Comparison of ENCODE assay signal across 8 cellular contexts in the genomic region with DNA sequence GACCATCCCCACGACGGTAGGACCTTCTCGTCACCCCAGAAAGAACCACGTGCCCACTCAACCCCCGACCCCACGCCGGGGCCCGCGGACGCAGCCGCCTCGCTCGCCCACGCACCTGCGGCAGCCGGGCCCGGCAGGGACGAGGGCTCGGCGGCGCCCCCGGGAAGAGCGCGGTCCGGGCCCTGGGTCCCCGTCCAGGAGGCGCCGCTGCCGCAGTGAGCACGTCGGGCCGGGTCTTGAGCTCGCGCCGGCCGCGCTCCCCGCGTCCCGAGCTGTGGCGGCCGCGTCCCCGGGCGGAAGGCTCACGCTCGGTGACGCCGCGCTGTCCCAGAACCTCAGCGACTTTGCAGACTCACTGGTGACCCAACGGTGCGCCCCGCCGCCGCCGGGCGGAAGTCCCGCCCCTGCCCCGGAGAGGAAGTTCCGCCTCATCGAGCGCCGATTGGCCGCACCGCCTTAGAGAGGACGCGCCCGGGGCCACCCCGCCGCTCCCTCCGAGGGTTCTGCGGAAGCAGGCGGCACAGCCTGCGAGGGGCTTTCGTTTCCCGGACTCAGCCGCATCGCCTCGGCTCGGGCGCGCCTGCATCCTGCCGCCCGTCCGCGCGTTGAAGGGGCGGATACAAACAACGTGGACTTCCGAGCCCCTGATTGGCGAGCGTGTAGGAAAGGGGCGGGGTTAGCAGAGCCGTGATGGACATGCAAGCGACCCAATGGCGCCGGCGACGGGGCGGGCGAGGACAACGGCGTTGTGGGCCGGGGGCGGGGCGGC. TPM values are rescaled to one million over a fixed set of nuclear protein-coding genes. Genes with fewer than 3 reads are reported as not detected.
DNase-seq lines count a peak whose midpoint lies in the region; ATAC-seq and TF ChIP-seq lines count a peak whose summit lies in the region.

No MANE protein-coding gene starts in this region.

- intact Hi-C loops in Caco-2 (cut with micrococcal nuclease; ENCODE audit: unreplicated experiment): loop anchor here (2.0 to 5.0 kb wide), 2 partner anchors 48 to 62 kb away; partner anchors contain the start of genes CAPN15 and METTL26

- DNase-seq in Caco-2 (peak; percentile 95 to 96), HUDEP-2 (lab: John Stamatoyannopoulos, UW; ENCODE audit: unreplicated experiment in 76 of 76) (peak in 75 of 76 experiments; percentile 60 to 100 (median 94)), NOMO-1 treated with DMSO at 0.1 percent for 48 hours (lab: John Stamatoyannopoulos, UW; ENCODE audit: unreplicated experiment) (peak; percentile 90)
- peak; percentile 93 for DNase-seq in activated CD8-positive, alpha-beta memory T cell treated with anti-CD3 and anti-CD28 coated beads, Interleukin-2, amount 50 U/mL, for 1 hour (ENCODE audit: extremely low read depth)
- DNase-seq in stimulated activated CD8-positive, alpha-beta memory T cell treated with anti-CD3 and anti-CD28 coated beads, Interleukin-15, amount 100 ng/mL, for 1 hour (ENCODE audit: low read depth): peak; percentile 98

- H3K9me3 Mint-ChIP-seq in Caco-2 (ENCODE audit: unreplicated experiment): no peaks in the 10 kb centered on the region

- peaks cover 44% of the 10 kb centered on the region for H3K36me3 Mint-ChIP-seq in Caco-2 (ENCODE audit: insufficient read depth, unreplicated experiment)

- H3K4me3 ChIP-seq in Caco-2 (ENCODE audit: low read depth, low read length) (peak overlapping the region; percentile 77), endocrine pancreas (ENCODE audit: control insufficient read depth, insufficient read depth, low read length) (no peak overlapping the region), mesodermal cell (ENCODE audit: extremely low read depth, insufficient read depth, low read length, poor library complexity, severe bottlenecking) (peak overlapping the region; percentile 59)

- H3K36me3 ChIP-seq in Caco-2 (ENCODE audit: control insufficient read depth, insufficient read depth, low read length) (no peaks in the 10 kb centered on the region; the same call in 1 of the 2 replicates), endocrine pancreas (ENCODE audit: control insufficient read depth, insufficient read depth, low read length) (no peaks in the 10 kb centered on the region), mesodermal cell (ENCODE audit: control insufficient read depth, insufficient read depth, low read length) (peaks cover 5% of the 10 kb centered on the region)

- H3K4me1 ChIP-seq in Caco-2: peaks cover 28% of the 10 kb centered on the region
- no peaks in the 10 kb centered on the region for H3K4me1 ChIP-seq in endocrine pancreas (ENCODE audit: control insufficient read depth, insufficient read depth, low read length)
- peaks cover 11% of the 10 kb centered on the region for H3K4me1 ChIP-seq in mesodermal cell (ENCODE audit: control insufficient read depth, insufficient read depth, low read length, poor library complexity, severe bottlenecking)

- no TSS peak for BruUV-seq in Caco-2 (replicated peaks; lab: Mats Ljungman, UMichigan)

- TF ChIP-seq CTCF in Caco-2 (IDR thresholded peaks at IDR 0.05; ENCODE audit: insufficient read depth in 1 of 2, low read depth in 1 of 2, low read length in 1 of 2, severe bottlenecking in 1 of 2, unreplicated experiment in 1 of 2): no peak

- peak overlapping the region; percentile 94 for H3K9ac ChIP-seq in endocrine pancreas (ENCODE audit: control insufficient read depth, insufficient read depth, low read length)

- H3K4me3 Mint-ChIP-seq in Caco-2 (ENCODE audit: unreplicated experiment): peak overlapping the region; percentile 75

- H3K27me3 Mint-ChIP-seq in Caco-2 (ENCODE audit: insufficient read depth, unreplicated experiment): no peaks in the 10 kb centered on the region

- H3K27ac Mint-ChIP-seq in Caco-2 (ENCODE audit: unreplicated experiment): peak overlapping the region; percentile 95

- POLR2A ChIA-PET in Caco-2 (lab: Charles Lee): no interaction called here

- peaks cover 25% of the 10 kb centered on the region for H3K4me1 Mint-ChIP-seq in Caco-2 (ENCODE audit: low read depth, unreplicated experiment)

- peak; percentile 68 for ATAC-seq in GM21381 (IDR thresholded peaks at IDR 0.05; ENCODE audit: unreplicated experiment)

- CTCF ChIA-PET in Caco-2 (lab: Charles Lee): no interaction called here

- WGBS in mesodermal cell (ENCODE audit: insufficient coverage in 2 of 2), 2 experiments: 1% methylated on average over 104 to 106 of the region's 107 CpGs

- H3K9me3 ChIP-seq in Caco-2 (no peaks in the 10 kb centered on the region), endocrine pancreas (ENCODE audit: control insufficient read depth, low read length) (no peaks in the 10 kb centered on the region), mesodermal cell (ENCODE audit: control insufficient read depth, low read length) (no peaks in the 10 kb centered on the region)

- H3K27ac ChIP-seq in mesodermal cell (ENCODE audit: low read depth, low read length, severe bottlenecking): peak overlapping the region; percentile 96

- no peaks in the 10 kb centered on the region for H3K27me3 ChIP-seq in Caco-2 (replicated peaks; ENCODE audit: control insufficient read depth, insufficient read depth, low read length)
- H3K27me3 ChIP-seq in endocrine pancreas (ENCODE audit: control insufficient read depth, insufficient read depth, low read length): no peaks in the 10 kb centered on the region

RNA-seq across cellular contexts. Expression of gene RAB40C, which starts 0.8 kb away (rescaled TPM):
- total RNA-seq in Caco-2 (2022): 18.7 and 19.1 TPM in 2 replicates
- polyA plus RNA-seq in mesodermal cell (2013, experiment 1 of 2): 24.2 TPM
- polyA plus RNA-seq in mesodermal cell (2013, experiment 2 of 2): 23.0 TPM

RNA-seq across cellular contexts. Expression of gene PIGQ, which starts 19.3 kb away (rescaled TPM):
- 45.3 and 45.8 TPM in 2 replicates for total RNA-seq in Caco-2 (2022)
- polyA plus RNA-seq in mesodermal cell (2013, experiment 1 of 2): 48.4 TPM
- polyA plus RNA-seq in mesodermal cell (2013, experiment 2 of 2): 36.6 TPM

RNA-seq across cellular contexts. Expression of gene NHLRC4, which starts 22.3 kb away (rescaled TPM):
- not detected in 2 replicates for total RNA-seq in Caco-2 (2022)
- 1.1 TPM for polyA plus RNA-seq in mesodermal cell (2013, experiment 1 of 2)
- 1.7 TPM for polyA plus RNA-seq in mesodermal cell (2013, experiment 2 of 2)

RNA-seq across cellular contexts. Expression of gene PRR35, which starts 28.9 kb away (rescaled TPM):
- total RNA-seq in Caco-2 (2022): 0.14 TPM in 1 of 2 replicates, not detected in the other
- polyA plus RNA-seq in mesodermal cell (2013, experiment 1 of 2): not detected
- not detected for polyA plus RNA-seq in mesodermal cell (2013, experiment 2 of 2)

RNA-seq across cellular contexts. Expression of gene WFIKKN1, which starts 41.7 kb away (rescaled TPM):
- 0.39 and 0.54 TPM in 2 replicates for total RNA-seq in Caco-2 (2022)
- 30.4 TPM for polyA plus RNA-seq in mesodermal cell (2013, experiment 1 of 2)
- polyA plus RNA-seq in mesodermal cell (2013, experiment 2 of 2): 30.3 TPM
